ENCODE assay signal across 20 cellular contexts in genomic region chr1:28291711-28292110, GRCh38. TPM values are rescaled to one million over a fixed set of nuclear protein-coding genes. Genes with fewer than 3 reads are reported as not detected.
A peak's percentile ranks its signal among the peaks of the same experiment; 100 is the strongest.
DNase-seq lines count a peak whose midpoint lies in the region; ATAC-seq and TF ChIP-seq lines count a peak whose summit lies in the region.
"Had no signal": no experiment of that assay in that cellular context is flagged by ENCODE, and none has a peak within 500 bp of the region (broad histone marks: within the 10 kb centered on the region; RNA-seq: fewer than 3 reads in every experiment).

No MANE protein-coding gene starts in this region.

- peaks cover 14 to 29% of the 10 kb centered on the region in 2 experiments for H3K4me1 ChIP-seq in neutrophil (ENCODE audit: control insufficient read depth in 1 of 2, insufficient read depth in 1 of 2, low read depth in 1 of 2, low read length in 1 of 2)
- peaks cover 0 to 1% (median 0%) of the 10 kb centered on the region in 4 donors for H3K4me1 ChIP-seq in esophagus muscularis mucosa

- H3K36me3 Mint-ChIP-seq in T-helper 17 cell (ENCODE audit: low read depth): no peaks in the 10 kb centered on the region
- H3K36me3 Mint-ChIP-seq: CD4-positive, CD25-positive, alpha-beta regulatory T cell had no signal

- peaks cover 4% of the 10 kb centered on the region for H3K4me1 Mint-ChIP-seq in T-helper 17 cell
- H3K4me1 Mint-ChIP-seq: CD4-positive, CD25-positive, alpha-beta regulatory T cell; IgD-negative memory B cell had no signal

- H3K27ac Mint-ChIP-seq in T-helper 17 cell: no peak overlapping the region
- H3K27ac Mint-ChIP-seq: CD4-positive, CD25-positive, alpha-beta regulatory T cell; IgD-negative memory B cell had no signal

- no peaks in the 10 kb centered on the region for H3K9me3 ChIP-seq in T-helper 17 cell (ENCODE audit: control insufficient read depth, low read length, poor library complexity, severe bottlenecking)
- H3K9me3 ChIP-seq in neutrophil: no peaks in the 10 kb centered on the region
- H3K9me3 ChIP-seq in esophagus muscularis mucosa: no peaks in the 10 kb centered on the region
- H3K9me3 ChIP-seq: Peyer's patch had no signal

- H3K4me3 ChIP-seq in neutrophil (ENCODE audit: low read depth in 1 of 2, low read length in 1 of 2) (no peak overlapping the region), esophagus muscularis mucosa (no peak overlapping the region)
- H3K4me3 ChIP-seq: Peyer's patch had no signal

- H3K27me3 ChIP-seq in neutrophil (no peaks in the 10 kb centered on the region), esophagus muscularis mucosa (no peaks in the 10 kb centered on the region)
- H3K27me3 ChIP-seq: Peyer's patch had no signal

- intact Hi-C loops in esophagus muscularis mucosa (cut with DNase I): no loop called here

- ATAC-seq in T-helper 17 cell: no peak
- ATAC-seq in GM18517 (IDR thresholded peaks at IDR 0.05; ENCODE audit: unreplicated experiment): no peak
- ATAC-seq in HG03457 (IDR thresholded peaks at IDR 0.05; ENCODE audit: unreplicated experiment): no peak
- ATAC-seq: HCT116, SK-N-SH treated with all-trans-retinoic acid at 6 μM for 48 hours had no signal

- peaks cover 9% of the 10 kb centered on the region for H3K27me3 Mint-ChIP-seq in T-helper 17 cell
- H3K27me3 Mint-ChIP-seq: IgD-negative memory B cell had no signal

- H3K27ac ChIP-seq in neutrophil: peak overlapping the region; percentile 63
- no peak overlapping the region for H3K27ac ChIP-seq in esophagus muscularis mucosa (replicated peaks in 1 of 4)
- H3K27ac ChIP-seq: Peyer's patch had no signal

- TF ChIP-seq EP300 in esophagus muscularis mucosa (IDR thresholded peaks at IDR 0.05): no peak

- WGBS in esophagus muscularis mucosa: 68% methylated on average over 6 of the region's 6 CpGs

- no peaks in the 10 kb centered on the region for H3K36me3 ChIP-seq in neutrophil
- no peaks in the 10 kb centered on the region for H3K36me3 ChIP-seq in esophagus muscularis mucosa
- H3K36me3 ChIP-seq: Peyer's patch had no signal

- H3K4me3 Mint-ChIP-seq in T-helper 17 cell: peak overlapping the region; percentile 52
- H3K4me3 Mint-ChIP-seq: CD4-positive, CD25-positive, alpha-beta regulatory T cell; IgD-negative memory B cell had no signal

- peak; percentile 2 for DNase-seq in DMS53 treated with DMSO at 0.1 percent for 48 hours (lab: John Stamatoyannopoulos, UW; ENCODE audit: unreplicated experiment)
- DNase-seq in T-helper 17 cell: no peak
- no peak for DNase-seq in esophagus muscularis mucosa (ENCODE audit: extremely low spot score)
- DNase-seq: CD4-positive, CD25-positive, alpha-beta regulatory T cell; GOT3; Karpas-422; MV-4-11; NCI-H1105 treated with DMSO at 0.1 percent for 48 hours; NCI-H1694; NCI-H2081 treated with DMSO at 0.1 percent for 48 hours; NCI-H2171 treated with DMSO at 0.1 percent for 48 hours; NCI-H524 treated with DMSO at 0.1 percent for 48 hours; NCI-H82; Peyer's patch had no signal

- TF ChIP-seq CTCF in neutrophil (IDR thresholded peaks at IDR 0.05) (no peak), esophagus muscularis mucosa (IDR thresholded peaks at IDR 0.05) (no peak)

- no peak for TF ChIP-seq POLR2A in esophagus muscularis mucosa (IDR thresholded peaks at IDR 0.05; ENCODE audit: low read depth)

RNA-seq across cellular contexts. Expression of gene SESN2, which starts 32.4 kb away (rescaled TPM):
- total RNA-seq in T-helper 17 cell: 10 to 100 TPM; 16.6 to 35.3 TPM
- total RNA-seq in esophagus muscularis mucosa: 10 to 100 TPM in 3 of 4 donors, 1 to 10 TPM in 1; 7.5 to 16.4 (median 11.9) TPM

RNA-seq across cellular contexts. Expression of gene MED18, which starts 37.1 kb away (rescaled TPM):
- 1 to 10 TPM; 4.6 to 4.7 TPM for total RNA-seq in T-helper 17 cell
- 10 to 100 TPM in 3 of 4 donors, 1 to 10 TPM in 1; 8.0 to 14.5 (median 12.9) TPM for total RNA-seq in esophagus muscularis mucosa

RNA-seq across cellular contexts. Expression of gene ATP5IF1, which starts 55.8 kb away (rescaled TPM):
- total RNA-seq in T-helper 17 cell (10 to 100 TPM; 75.6 to 83.7 TPM), esophagus muscularis mucosa (100 to 1,000 TPM; 125 to 174 (median 126) TPM)

RNA-seq across cellular contexts. Expression of gene DNAJC8, which starts 58.9 kb away (rescaled TPM):
- 10 to 100 TPM; 52.1 to 58.4 TPM for total RNA-seq in T-helper 17 cell
- total RNA-seq in esophagus muscularis mucosa: 10 to 100 TPM; 60.9 to 83.0 (median 73.0) TPM
